In the genomic region with DNA sequence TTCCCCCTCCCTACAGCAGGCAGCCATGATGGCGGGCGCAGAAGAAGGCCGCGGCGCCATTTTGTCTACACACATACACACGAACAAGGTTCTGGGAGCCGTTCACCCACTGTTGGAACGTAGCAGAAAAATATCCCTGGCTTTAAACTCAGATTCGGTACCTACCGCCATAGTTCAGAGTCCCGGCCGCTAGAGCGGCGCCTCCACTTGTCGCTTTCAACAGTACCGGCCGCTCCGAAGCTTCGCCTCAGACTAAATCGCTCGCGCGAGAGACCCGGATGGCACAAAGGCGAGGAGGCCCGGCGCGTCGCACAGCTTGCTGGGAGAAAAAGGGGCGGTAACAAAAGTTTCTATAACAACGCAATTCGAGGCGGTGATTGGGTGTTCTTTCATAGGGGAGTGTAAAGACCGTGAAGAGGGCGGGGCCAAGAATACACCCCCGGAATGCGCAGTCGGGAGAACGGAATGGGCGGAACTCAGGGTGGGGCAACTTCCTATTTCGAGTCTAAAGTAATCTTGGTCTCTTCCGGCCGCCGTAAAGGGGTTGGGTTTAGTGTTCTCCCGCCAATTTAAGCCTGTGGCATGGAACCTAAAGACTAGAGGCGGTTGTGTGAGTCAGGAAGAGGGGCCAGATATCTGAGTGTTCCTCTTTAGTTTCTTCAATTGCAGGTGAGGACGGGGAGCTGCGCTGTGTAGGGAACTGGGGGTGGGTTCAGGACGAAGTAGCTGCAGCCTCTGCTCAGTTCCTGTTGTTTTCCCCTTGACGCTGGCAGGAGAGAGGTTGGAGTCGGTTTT, we compare ENCODE assay signal across 1 cellular context.
A peak's percentile ranks its signal among the peaks of the same experiment; 100 is the strongest.
TF ChIP-seq lines count a peak whose summit lies in the region.

A gene with protein sequence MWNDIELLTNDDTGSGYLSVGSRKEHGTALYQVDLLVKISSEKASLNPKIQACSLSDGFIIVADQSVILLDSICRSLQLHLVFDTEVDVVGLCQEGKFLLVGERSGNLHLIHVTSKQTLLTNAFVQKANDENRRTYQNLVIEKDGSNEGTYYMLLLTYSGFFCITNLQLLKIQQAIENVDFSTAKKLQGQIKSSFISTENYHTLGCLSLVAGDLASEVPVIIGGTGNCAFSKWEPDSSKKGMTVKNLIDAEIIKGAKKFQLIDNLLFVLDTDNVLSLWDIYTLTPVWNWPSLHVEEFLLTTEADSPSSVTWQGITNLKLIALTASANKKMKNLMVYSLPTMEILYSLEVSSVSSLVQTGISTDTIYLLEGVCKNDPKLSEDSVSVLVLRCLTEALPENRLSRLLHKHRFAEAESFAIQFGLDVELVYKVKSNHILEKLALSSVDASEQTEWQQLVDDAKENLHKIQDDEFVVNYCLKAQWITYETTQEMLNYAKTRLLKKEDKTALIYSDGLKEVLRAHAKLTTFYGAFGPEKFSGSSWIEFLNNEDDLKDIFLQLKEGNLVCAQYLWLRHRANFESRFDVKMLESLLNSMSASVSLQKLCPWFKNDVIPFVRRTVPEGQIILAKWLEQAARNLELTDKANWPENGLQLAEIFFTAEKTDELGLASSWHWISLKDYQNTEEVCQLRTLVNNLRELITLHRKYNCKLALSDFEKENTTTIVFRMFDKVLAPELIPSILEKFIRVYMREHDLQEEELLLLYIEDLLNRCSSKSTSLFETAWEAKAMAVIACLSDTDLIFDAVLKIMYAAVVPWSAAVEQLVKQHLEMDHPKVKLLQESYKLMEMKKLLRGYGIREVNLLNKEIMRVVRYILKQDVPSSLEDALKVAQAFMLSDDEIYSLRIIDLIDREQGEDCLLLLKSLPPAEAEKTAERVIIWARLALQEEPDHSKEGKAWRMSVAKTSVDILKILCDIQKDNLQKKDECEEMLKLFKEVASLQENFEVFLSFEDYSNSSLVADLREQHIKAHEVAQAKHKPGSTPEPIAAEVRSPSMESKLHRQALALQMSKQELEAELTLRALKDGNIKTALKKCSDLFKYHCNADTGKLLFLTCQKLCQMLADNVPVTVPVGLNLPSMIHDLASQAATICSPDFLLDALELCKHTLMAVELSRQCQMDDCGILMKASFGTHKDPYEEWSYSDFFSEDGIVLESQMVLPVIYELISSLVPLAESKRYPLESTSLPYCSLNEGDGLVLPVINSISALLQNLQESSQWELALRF (N-terminal part only) (plus strand): TSS at position 567 of the 795 bp plus-strand sequence. CDS start 2,815 bp downstream, outside the sequence.
A gene with protein sequence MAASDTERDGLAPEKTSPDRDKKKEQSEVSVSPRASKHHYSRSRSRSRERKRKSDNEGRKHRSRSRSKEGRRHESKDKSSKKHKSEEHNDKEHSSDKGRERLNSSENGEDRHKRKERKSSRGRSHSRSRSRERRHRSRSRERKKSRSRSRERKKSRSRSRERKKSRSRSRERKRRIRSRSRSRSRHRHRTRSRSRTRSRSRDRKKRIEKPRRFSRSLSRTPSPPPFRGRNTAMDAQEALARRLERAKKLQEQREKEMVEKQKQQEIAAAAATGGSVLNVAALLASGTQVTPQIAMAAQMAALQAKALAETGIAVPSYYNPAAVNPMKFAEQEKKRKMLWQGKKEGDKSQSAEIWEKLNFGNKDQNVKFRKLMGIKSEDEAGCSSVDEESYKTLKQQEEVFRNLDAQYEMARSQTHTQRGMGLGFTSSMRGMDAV (minus strand): TSS at position 254 of the 795 bp plus-strand sequence. CDS start 83 bp downstream, at position 171.

TF ChIP-seq in K562, 482 proteins besides CTCF, POLR2A, EP300 and RAD21 (continued from another document and continues in another):
- TF ChIP-seq, protein P1, sequence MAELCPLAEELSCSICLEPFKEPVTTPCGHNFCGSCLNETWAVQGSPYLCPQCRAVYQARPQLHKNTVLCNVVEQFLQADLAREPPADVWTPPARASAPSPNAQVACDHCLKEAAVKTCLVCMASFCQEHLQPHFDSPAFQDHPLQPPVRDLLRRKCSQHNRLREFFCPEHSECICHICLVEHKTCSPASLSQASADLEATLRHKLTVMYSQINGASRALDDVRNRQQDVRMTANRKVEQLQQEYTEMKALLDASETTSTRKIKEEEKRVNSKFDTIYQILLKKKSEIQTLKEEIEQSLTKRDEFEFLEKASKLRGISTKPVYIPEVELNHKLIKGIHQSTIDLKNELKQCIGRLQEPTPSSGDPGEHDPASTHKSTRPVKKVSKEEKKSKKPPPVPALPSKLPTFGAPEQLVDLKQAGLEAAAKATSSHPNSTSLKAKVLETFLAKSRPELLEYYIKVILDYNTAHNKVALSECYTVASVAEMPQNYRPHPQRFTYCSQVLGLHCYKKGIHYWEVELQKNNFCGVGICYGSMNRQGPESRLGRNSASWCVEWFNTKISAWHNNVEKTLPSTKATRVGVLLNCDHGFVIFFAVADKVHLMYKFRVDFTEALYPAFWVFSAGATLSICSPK (IDR thresholded peaks at IDR 0.05; ENCODE audit: borderline replicate concordance), result no peak
- no peak for TF ChIP-seq ILF3 (IDR thresholded peaks at IDR 0.05; ENCODE audit: borderline replicate concordance)
- TF ChIP-seq ETS2 (tag; IDR thresholded peaks at IDR 0.05; ENCODE audit: borderline replicate concordance, poor library complexity, severe bottlenecking), result no peak
- no peak for TF ChIP-seq ZNF668 (CRISPR knock-in tag; IDR thresholded peaks at IDR 0.05)
- TF ChIP-seq SRSF3 (IDR thresholded peaks at IDR 0.05; ENCODE audit: insufficient read depth, low read length), result no peak
- TF ChIP-seq ZNF217 (CRISPR knock-in tag; IDR thresholded peaks at IDR 0.05), result no peak
- TF ChIP-seq EHMT2 (IDR thresholded peaks at IDR 0.05), result no peak
- TF ChIP-seq PHB2 (IDR thresholded peaks at IDR 0.05; ENCODE audit: low read depth), result no peak
- no peak for TF ChIP-seq CHD1 (IDR thresholded peaks at IDR 0.05; ENCODE audit: low read length)
- TF ChIP-seq ZNF77 (CRISPR knock-in tag; IDR thresholded peaks at IDR 0.05), result no peak
- TF ChIP-seq XRCC4 (IDR thresholded peaks at IDR 0.05; ENCODE audit: extremely low read depth, insufficient read depth, insufficient read length), result no peak
- TF ChIP-seq ZNF232 (CRISPR knock-in tag; IDR thresholded peaks at IDR 0.05), result 0 out of 2 replicates have a peak, but pooled peaks have one; percentile 52
- TF ChIP-seq TCF3 (CRISPR knock-in tag; IDR thresholded peaks at IDR 0.05), result no peak
- TF ChIP-seq ZNF384 (IDR thresholded peaks at IDR 0.05; ENCODE audit: low read depth, low read length), result no peak
- peak; percentile 79 for TF ChIP-seq GABPB1 (CRISPR knock-in tag; IDR thresholded peaks at IDR 0.05)
- TF ChIP-seq MEF2D (tag; conservative IDR thresholded peaks at IDR 0.05; ENCODE audit: low read depth), result peak; percentile 77
- no peak for TF ChIP-seq ZNF174 (CRISPR knock-in tag; IDR thresholded peaks at IDR 0.05)
- no peak for TF ChIP-seq POLR3G (IDR thresholded peaks at IDR 0.05; ENCODE audit: extremely low read depth, insufficient read length, insufficient replicate concordance)
- TF ChIP-seq, protein P2, sequence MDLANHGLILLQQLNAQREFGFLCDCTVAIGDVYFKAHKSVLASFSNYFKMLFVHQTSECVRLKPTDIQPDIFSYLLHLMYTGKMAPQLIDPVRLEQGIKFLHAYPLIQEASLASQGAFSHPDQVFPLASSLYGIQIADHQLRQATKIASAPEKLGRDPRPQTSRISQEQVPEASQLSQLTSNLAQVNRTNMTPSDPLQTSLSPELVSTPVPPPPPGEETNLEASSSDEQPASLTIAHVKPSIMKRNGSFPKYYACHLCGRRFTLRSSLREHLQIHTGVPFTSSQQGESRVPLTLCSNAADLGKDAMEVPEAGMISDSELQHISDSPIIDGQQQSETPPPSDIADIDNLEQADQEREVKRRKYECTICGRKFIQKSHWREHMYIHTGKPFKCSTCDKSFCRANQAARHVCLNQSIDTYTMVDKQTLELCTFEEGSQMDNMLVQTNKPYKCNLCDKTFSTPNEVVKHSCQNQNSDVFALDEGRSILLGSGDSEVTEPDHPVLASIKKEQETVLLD (IDR thresholded peaks at IDR 0.05), result no peak
- TF ChIP-seq, protein P3, sequence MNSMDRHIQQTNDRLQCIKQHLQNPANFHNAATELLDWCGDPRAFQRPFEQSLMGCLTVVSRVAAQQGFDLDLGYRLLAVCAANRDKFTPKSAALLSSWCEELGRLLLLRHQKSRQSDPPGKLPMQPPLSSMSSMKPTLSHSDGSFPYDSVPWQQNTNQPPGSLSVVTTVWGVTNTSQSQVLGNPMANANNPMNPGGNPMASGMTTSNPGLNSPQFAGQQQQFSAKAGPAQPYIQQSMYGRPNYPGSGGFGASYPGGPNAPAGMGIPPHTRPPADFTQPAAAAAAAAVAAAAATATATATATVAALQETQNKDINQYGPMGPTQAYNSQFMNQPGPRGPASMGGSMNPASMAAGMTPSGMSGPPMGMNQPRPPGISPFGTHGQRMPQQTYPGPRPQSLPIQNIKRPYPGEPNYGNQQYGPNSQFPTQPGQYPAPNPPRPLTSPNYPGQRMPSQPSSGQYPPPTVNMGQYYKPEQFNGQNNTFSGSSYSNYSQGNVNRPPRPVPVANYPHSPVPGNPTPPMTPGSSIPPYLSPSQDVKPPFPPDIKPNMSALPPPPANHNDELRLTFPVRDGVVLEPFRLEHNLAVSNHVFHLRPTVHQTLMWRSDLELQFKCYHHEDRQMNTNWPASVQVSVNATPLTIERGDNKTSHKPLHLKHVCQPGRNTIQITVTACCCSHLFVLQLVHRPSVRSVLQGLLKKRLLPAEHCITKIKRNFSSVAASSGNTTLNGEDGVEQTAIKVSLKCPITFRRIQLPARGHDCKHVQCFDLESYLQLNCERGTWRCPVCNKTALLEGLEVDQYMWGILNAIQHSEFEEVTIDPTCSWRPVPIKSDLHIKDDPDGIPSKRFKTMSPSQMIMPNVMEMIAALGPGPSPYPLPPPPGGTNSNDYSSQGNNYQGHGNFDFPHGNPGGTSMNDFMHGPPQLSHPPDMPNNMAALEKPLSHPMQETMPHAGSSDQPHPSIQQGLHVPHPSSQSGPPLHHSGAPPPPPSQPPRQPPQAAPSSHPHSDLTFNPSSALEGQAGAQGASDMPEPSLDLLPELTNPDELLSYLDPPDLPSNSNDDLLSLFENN (IDR thresholded peaks at IDR 0.05; ENCODE audit: low read depth in 2 of 2, low read length in 2 of 2), result peak in 1 of 2 experiments; percentile 33; a peak in 1 of 4 replicates
- TF ChIP-seq YBX1 (IDR thresholded peaks at IDR 0.05), result no peak
- TF ChIP-seq CBX5 (IDR thresholded peaks at IDR 0.05; ENCODE audit: borderline replicate concordance, low read depth), result no peak
- TF ChIP-seq, protein P4, sequence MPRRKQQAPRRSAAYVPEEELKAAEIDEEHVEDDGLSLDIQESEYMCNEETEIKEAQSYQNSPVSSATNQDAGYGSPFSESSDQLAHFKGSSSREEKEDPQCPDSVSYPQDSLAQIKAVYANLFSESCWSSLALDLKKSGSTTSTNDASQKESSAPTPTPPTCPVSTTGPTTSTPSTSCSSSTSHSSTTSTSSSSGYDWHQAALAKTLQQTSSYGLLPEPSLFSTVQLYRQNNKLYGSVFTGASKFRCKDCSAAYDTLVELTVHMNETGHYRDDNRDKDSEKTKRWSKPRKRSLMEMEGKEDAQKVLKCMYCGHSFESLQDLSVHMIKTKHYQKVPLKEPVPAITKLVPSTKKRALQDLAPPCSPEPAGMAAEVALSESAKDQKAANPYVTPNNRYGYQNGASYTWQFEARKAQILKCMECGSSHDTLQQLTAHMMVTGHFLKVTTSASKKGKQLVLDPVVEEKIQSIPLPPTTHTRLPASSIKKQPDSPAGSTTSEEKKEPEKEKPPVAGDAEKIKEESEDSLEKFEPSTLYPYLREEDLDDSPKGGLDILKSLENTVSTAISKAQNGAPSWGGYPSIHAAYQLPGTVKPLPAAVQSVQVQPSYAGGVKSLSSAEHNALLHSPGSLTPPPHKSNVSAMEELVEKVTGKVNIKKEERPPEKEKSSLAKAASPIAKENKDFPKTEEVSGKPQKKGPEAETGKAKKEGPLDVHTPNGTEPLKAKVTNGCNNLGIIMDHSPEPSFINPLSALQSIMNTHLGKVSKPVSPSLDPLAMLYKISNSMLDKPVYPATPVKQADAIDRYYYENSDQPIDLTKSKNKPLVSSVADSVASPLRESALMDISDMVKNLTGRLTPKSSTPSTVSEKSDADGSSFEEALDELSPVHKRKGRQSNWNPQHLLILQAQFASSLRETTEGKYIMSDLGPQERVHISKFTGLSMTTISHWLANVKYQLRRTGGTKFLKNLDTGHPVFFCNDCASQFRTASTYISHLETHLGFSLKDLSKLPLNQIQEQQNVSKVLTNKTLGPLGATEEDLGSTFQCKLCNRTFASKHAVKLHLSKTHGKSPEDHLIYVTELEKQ (CRISPR knock-in tag; IDR thresholded peaks at IDR 0.05), result no peak
- TF ChIP-seq DACH1 (IDR thresholded peaks at IDR 0.05; ENCODE audit: partially characterized antibody), result no peak
- no peak for TF ChIP-seq MCM2 (IDR thresholded peaks at IDR 0.05; ENCODE audit: low read depth)
- TF ChIP-seq, protein P5, sequence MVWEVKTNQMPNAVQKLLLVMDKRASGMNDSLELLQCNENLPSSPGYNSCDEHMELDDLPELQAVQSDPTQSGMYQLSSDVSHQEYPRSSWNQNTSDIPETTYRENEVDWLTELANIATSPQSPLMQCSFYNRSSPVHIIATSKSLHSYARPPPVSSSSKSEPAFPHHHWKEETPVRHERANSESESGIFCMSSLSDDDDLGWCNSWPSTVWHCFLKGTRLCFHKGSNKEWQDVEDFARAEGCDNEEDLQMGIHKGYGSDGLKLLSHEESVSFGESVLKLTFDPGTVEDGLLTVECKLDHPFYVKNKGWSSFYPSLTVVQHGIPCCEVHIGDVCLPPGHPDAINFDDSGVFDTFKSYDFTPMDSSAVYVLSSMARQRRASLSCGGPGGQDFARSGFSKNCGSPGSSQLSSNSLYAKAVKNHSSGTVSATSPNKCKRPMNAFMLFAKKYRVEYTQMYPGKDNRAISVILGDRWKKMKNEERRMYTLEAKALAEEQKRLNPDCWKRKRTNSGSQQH (CRISPR knock-in tag; IDR thresholded peaks at IDR 0.05), result peak; percentile 82
- TF ChIP-seq, protein P6, sequence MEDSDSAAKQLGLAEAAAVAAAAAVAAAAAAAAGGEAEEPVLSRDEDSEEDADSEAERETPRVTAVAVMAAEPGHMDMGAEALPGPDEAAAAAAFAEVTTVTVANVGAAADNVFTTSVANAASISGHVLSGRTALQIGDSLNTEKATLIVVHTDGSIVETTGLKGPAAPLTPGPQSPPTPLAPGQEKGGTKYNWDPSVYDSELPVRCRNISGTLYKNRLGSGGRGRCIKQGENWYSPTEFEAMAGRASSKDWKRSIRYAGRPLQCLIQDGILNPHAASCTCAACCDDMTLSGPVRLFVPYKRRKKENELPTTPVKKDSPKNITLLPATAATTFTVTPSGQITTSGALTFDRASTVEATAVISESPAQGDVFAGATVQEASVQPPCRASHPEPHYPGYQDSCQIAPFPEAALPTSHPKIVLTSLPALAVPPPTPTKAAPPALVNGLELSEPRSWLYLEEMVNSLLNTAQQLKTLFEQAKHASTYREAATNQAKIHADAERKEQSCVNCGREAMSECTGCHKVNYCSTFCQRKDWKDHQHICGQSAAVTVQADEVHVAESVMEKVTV (CRISPR knock-in tag; IDR thresholded peaks at IDR 0.05), result no peak
- TF ChIP-seq, protein P7, sequence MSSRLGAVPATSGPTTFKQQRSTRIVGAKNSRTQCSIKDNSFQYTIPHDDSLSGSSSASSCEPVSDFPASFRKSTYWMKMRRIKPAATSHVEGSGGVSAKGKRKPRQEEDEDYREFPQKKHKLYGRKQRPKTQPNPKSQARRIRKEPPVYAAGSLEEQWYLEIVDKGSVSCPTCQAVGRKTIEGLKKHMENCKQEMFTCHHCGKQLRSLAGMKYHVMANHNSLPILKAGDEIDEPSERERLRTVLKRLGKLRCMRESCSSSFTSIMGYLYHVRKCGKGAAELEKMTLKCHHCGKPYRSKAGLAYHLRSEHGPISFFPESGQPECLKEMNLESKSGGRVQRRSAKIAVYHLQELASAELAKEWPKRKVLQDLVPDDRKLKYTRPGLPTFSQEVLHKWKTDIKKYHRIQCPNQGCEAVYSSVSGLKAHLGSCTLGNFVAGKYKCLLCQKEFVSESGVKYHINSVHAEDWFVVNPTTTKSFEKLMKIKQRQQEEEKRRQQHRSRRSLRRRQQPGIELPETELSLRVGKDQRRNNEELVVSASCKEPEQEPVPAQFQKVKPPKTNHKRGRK (tag; IDR thresholded peaks at IDR 0.05), result no peak
- no peak; the same call in 1 of the 2 replicates for TF ChIP-seq FOXM1 (IDR thresholded peaks at IDR 0.05; ENCODE audit: low read depth)
- no peak; the same call in 1 of the 2 replicates for TF ChIP-seq FOXM1 (CRISPR knock-in tag; IDR thresholded peaks at IDR 0.05; ENCODE audit: low read depth)
- peak; percentile 99 for TF ChIP-seq E2F3 (CRISPR knock-in tag; IDR thresholded peaks at IDR 0.05)
- TF ChIP-seq SMC3 (conservative IDR thresholded peaks at IDR 0.05; ENCODE audit: insufficient read depth, low read depth, low read length), result no peak
